In genomic region chrY:13068696-13069095, GRCh38 we compare ENCODE assay signal across 21 cellular contexts.
"Had no signal": no experiment of that assay in that cellular context is flagged by ENCODE, and none has a peak within 500 bp of the region (broad histone marks: within the 10 kb centered on the region; RNA-seq: fewer than 3 reads in every experiment).

No MANE protein-coding gene starts in this region.

- H3K27me3 ChIP-seq: gastroesophageal sphincter, neutrophil, right lobe of liver, suprapubic skin, thyroid gland, upper lobe of left lung, uterus had no signal

- DNase-seq: effector memory CD4-positive, alpha-beta T cell; glutamatergic neuron; islet precursor cell; mammary epithelial cell; naive thymus-derived CD4-positive, alpha-beta T cell; nephron progenitor cell; psoas muscle; retina; right lobe of liver; stimulated activated CD4-positive, alpha-beta T cell treated with anti-CD3 and anti-CD28 coated beads, Interleukin-4, amount 100 ng/mL, for 1 hour; stimulated activated CD8-positive, alpha-beta memory T cell treated with anti-CD3 and anti-CD28 coated beads, Interleukin-4, amount 100 ng/mL, for 48 hours; stimulated activated naive CD8-positive, alpha-beta T cell treated with anti-CD3 and anti-CD28 coated beads, Interleukin-15, Interleukin-2, amounts not matched to agents 100 U/mL and 50 U/mL, for 24 hours; thyroid gland; upper lobe of left lung; uterus had no signal

- ATAC-seq: esophagus mucosa; gastroesophageal sphincter; left lobe of liver; naive thymus-derived CD4-positive, alpha-beta T cell; psoas muscle; right lobe of liver; stimulated activated effector memory CD8-positive, alpha-beta T cell treated with anti-CD3 and anti-CD28 coated beads, Interleukin-12 subunit alpha, Interleukin-12 subunit beta, amount 100 ng/mL, for 72 hours; stimulated activated naive CD8-positive, alpha-beta T cell treated with anti-CD3 and anti-CD28 coated beads, Interleukin-15, Interleukin-2, amounts not matched to agents 100 U/mL and 50 U/mL, for 24 hours had no signal

- H3K4me3 ChIP-seq: gastroesophageal sphincter, psoas muscle, right lobe of liver, suprapubic skin, thyroid gland, upper lobe of left lung, uterus had no signal

- H3K27ac ChIP-seq: gastroesophageal sphincter, neutrophil, psoas muscle, right lobe of liver, suprapubic skin, thyroid gland, upper lobe of left lung, uterus had no signal

- H3K4me1 ChIP-seq: gastroesophageal sphincter, psoas muscle, right lobe of liver, suprapubic skin, thyroid gland, upper lobe of left lung, uterus had no signal

- H3K36me3 ChIP-seq: gastroesophageal sphincter, neutrophil, right lobe of liver, suprapubic skin, thyroid gland, upper lobe of left lung, uterus had no signal

- H3K9me3 ChIP-seq: neutrophil, psoas muscle, right lobe of liver, suprapubic skin, thyroid gland, upper lobe of left lung, uterus had no signal
